10 cellular contexts compared by ENCODE assay signal in the genomic region with DNA sequence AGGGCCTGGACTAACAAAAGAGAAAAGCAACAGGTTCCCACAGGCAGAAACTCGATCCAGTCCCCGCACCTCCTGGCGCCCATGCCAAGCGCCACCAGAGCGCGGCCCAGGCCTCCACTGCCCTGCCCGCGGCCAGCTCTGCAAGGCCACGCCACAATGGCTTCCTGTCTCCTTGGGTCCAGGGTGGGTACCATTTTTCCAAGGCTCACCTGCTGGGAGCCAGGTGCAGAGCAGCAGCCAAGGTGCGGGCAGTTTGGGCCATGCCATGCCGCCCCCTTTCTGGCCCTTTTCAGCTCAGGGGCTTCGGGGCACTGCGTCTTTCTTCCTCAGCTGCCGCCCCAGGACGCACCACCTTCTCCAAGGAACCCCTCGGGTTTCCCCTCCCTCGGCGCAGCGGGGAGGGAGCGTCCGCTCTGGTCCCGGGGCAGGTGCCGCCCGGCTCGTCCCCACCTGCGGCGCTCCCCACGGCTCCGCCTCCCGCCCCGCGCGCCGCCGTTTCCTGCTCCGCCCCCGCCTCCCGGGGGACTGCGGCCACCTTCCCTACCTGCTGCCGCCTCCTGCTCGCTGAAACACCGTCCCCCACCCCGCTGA. TPM values are rescaled to one million over a fixed set of nuclear protein-coding genes. Genes with fewer than 3 reads are reported as not detected.
DNase-seq lines count a peak whose midpoint lies in the region; ATAC-seq, FAIRE-seq and TF ChIP-seq lines count a peak whose summit lies in the region.
"Had no signal": no experiment of that assay in that cellular context is flagged by ENCODE, and none has a peak within 500 bp of the region (broad histone marks: within the 10 kb centered on the region; RNA-seq: fewer than 3 reads in every experiment).

A gene (minus strand): TSS at position 437 of the 591 bp plus-strand sequence. CDS start 170 bp downstream, at position 267.

- no peaks in the 10 kb centered on the region for H3K27me3 ChIP-seq in SU-DHL-6 (ENCODE audit: low read length)

- no peaks in the 10 kb centered on the region for H3K36me3 Mint-ChIP-seq in activated CD4-positive, alpha-beta T cell treated with anti-CD3 and anti-CD28 coated beads for 36 hours (ENCODE audit: low read depth)

- ATAC-seq in activated CD4-positive, alpha-beta T cell treated with anti-CD3 and anti-CD28 coated beads for 36 hours = peak; percentile 58
- ATAC-seq in HG03354 (IDR thresholded peaks at IDR 0.05; ENCODE audit: poor library complexity, severe bottlenecking, unreplicated experiment) = peak; percentile 44

- WGBS in urinary bladder = 8% methylated on average over 43 of the region's 43 CpGs

- H3K4me3 ChIP-seq in SU-DHL-6 (ENCODE audit: insufficient read depth, low read length, poor library complexity, severe bottlenecking) (peak within 1 kb of the TSS; percentile 55), urinary bladder (ENCODE audit: low read depth, low read length) (peak within 1 kb of the TSS; percentile 12)

- H3K4me3 Mint-ChIP-seq in activated CD4-positive, alpha-beta T cell treated with anti-CD3 and anti-CD28 coated beads for 36 hours = peak within 1 kb of the TSS; percentile 25

- peak within 1 kb of the TSS; percentile 90 for H3K27ac ChIP-seq in SU-DHL-6 (ENCODE audit: low read depth, low read length)
- peak within 1 kb of the TSS; percentile 51 for H3K27ac ChIP-seq in urinary bladder (ENCODE audit: low read depth)

- no peak within 1 kb of the TSS for H3K27ac Mint-ChIP-seq in activated CD4-positive, alpha-beta T cell treated with anti-CD3 and anti-CD28 coated beads for 36 hours

- no peaks in the 10 kb centered on the region for H3K9me2 ChIP-seq in SU-DHL-6 (replicated peaks; ENCODE audit: insufficient read depth, low read length)

- FAIRE-seq in H54 (lab: Jason Lieb, UNC) = no peak

- H3K4me2 ChIP-seq in SU-DHL-6 (ENCODE audit: low read depth, low read length, poor library complexity, severe bottlenecking) = peak within 1 kb of the TSS; percentile 91

- no peak for TF ChIP-seq CTCF in SU-DHL-6 (IDR thresholded peaks at IDR 0.05; ENCODE audit: insufficient read depth, low read length, poor library complexity, severe bottlenecking)

- H2AFZ ChIP-seq in SU-DHL-6 (ENCODE audit: low read depth, low read length, severe bottlenecking) = peak within 1 kb of the TSS; percentile 79

- H3K9me3 Mint-ChIP-seq in activated CD4-positive, alpha-beta T cell treated with anti-CD3 and anti-CD28 coated beads for 36 hours (ENCODE audit: low read depth) = no peaks in the 10 kb centered on the region

- DNase-seq in activated CD4-positive, alpha-beta T cell treated with anti-CD3 and anti-CD28 coated beads for 36 hours = peak; percentile 42
- DNase-seq in activated CD4-positive, alpha-beta T cell treated with anti-CD3 and anti-CD28 coated beads for 1 hour = no peak
- DNase-seq in islet precursor cell = peak; percentile 74
- no peak for DNase-seq in stimulated activated naive CD4-positive, alpha-beta T cell treated with Interleukin-2 at 50 U/mL for 16 hours (lab: John Stamatoyannopoulos, UW)
- no peak for DNase-seq in H54 (ENCODE audit: insufficient read length, low spot score)

- intact Hi-C loops in activated CD4-positive, alpha-beta T cell treated with anti-CD3 and anti-CD28 coated beads for 36 hours (cut with DNase I, micrococcal nuclease) = no loop called here

- H3K4me1 Mint-ChIP-seq in activated CD4-positive, alpha-beta T cell treated with anti-CD3 and anti-CD28 coated beads for 36 hours = peaks cover 2% of the 10 kb centered on the region

- CTCF ChIA-PET in activated CD4-positive, alpha-beta T cell treated with anti-CD3 and anti-CD28 coated beads for 36 hours (lab: Charles Lee) = no interaction called here

- peaks cover 47% of the 10 kb centered on the region for H3F3A ChIP-seq in SU-DHL-6 (ENCODE audit: insufficient read depth)

- POLR2A ChIA-PET in activated CD4-positive, alpha-beta T cell treated with anti-CD3 and anti-CD28 coated beads for 36 hours (lab: Charles Lee) = no interaction called here

- TF ChIP-seq POLR2A in H54 (IDR thresholded peaks at IDR 0.05; ENCODE audit: low read depth, low read length) = no peak

- peak within 1 kb of the TSS; percentile 62 for H3K9ac ChIP-seq in SU-DHL-6 (ENCODE audit: low read length)

- H3K79me2 ChIP-seq in SU-DHL-6 (ENCODE audit: insufficient read depth, low read length) = no peaks in the 10 kb centered on the region

- H3K36me3 ChIP-seq in SU-DHL-6 (ENCODE audit: low read length) (no peaks in the 10 kb centered on the region), urinary bladder (ENCODE audit: insufficient read depth) (no peaks in the 10 kb centered on the region)

- H4K20me1 ChIP-seq in SU-DHL-6 (ENCODE audit: low read depth, low read length) = no peaks in the 10 kb centered on the region

- H3K9me3 ChIP-seq in SU-DHL-6 (ENCODE audit: insufficient read depth, low read length) = no peaks in the 10 kb centered on the region

- no peaks in the 10 kb centered on the region for H3K4me1 ChIP-seq in urinary bladder (ENCODE audit: insufficient read depth)

- H3K27me3 Mint-ChIP-seq in activated CD4-positive, alpha-beta T cell treated with anti-CD3 and anti-CD28 coated beads for 36 hours = peaks cover 33% of the 10 kb centered on the region

RNA-seq across cellular contexts. Expression of the gene that starts here (rescaled TPM):
- under 1 TPM; 0.09 to 0.11 TPM for total RNA-seq in activated CD4-positive, alpha-beta T cell treated with anti-CD3 and anti-CD28 coated beads for 36 hours
- total RNA-seq in urinary bladder = 1.2 TPM
- polyA plus RNA-seq in urinary bladder = 1.2 TPM
- total RNA-seq: activated CD8-positive, alpha-beta memory T cell treated with anti-CD3 and anti-CD28 coated beads for 36 hours had no signal
- polyA plus RNA-seq: BJ had no signal

Comparison
In these comparisons a context has a peak if more than half of its experiments do, and no peak if none do; other contexts are left out.
1. Peak in DNase-seq and ATAC-seq in activated CD4-positive, alpha-beta T cell treated with anti-CD3 and anti-CD28 coated beads for 36 hours; RNA of the gene not detected or under 1 TPM.